Comparison of ENCODE assay signal across 23 cellular contexts in the genomic region with DNA sequence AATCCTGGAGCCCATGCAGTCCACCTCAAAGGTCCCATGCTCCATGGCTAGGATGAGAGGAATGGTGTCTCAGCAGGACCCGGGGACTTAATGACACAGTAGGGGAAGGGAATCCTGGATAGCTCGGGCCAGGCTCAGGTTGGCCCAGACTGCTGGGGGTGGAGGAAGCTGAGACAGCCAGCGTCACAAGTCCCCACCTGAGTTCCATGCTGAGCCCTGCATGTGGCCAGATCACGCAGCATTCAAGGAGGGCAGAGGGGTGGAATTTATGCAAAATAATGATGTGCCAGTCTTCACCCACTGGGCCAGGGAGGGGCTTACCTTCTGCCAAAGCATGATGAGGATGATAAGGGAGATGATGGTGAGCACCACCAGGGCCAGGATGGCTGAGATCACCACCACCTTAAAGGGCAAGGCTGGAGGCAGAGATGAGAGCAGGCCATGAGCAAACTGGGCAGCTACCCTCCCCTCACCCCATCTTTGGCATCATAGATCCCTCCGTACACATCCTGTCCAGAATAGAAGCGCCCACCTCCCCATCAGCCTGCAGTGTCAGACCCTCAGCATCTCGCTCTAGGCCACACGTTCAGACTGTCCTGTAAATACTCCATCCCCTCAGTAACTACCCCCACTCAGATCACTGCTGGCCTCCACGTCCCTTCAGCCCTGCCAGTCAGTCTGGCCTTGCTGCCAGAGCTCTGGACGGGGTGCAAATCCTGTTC. TPM values are rescaled to one million over a fixed set of nuclear protein-coding genes. Genes with fewer than 3 reads are reported as not detected.
DNase-seq lines count a peak whose midpoint lies in the region; ATAC-seq and TF ChIP-seq lines count a peak whose summit lies in the region.
"Had no signal": no experiment of that assay in that cellular context is flagged by ENCODE, and none has a peak within 500 bp of the region (broad histone marks: within the 10 kb centered on the region; RNA-seq: fewer than 3 reads in every experiment).

No MANE protein-coding gene starts in this region.

- peaks cover 73% of the 10 kb centered on the region for H3K36me3 Mint-ChIP-seq in osteocyte (ENCODE audit: unreplicated experiment)
- H3K36me3 Mint-ChIP-seq: CD8-positive, alpha-beta memory T cell had no signal

- no peak overlapping the region for H3K27ac ChIP-seq in HEK293 (ENCODE audit: extremely low read depth, low read depth, low read length)
- peak overlapping the region; percentile 25 to 45 for H3K27ac ChIP-seq in coronary artery
- H3K27ac ChIP-seq: HL-60, RWPE1 had no signal

- H3K27me3 Mint-ChIP-seq in osteocyte (ENCODE audit: unreplicated experiment): no peaks in the 10 kb centered on the region

- H3K9me3 ChIP-seq in HEK293 (ENCODE audit: control insufficient read depth, insufficient read depth, low read depth, low read length) (no peaks in the 10 kb centered on the region), HAP-1 (no peaks in the 10 kb centered on the region)

- no peaks in the 10 kb centered on the region for H3K9me3 Mint-ChIP-seq in osteocyte (ENCODE audit: unreplicated experiment)
- H3K9me3 Mint-ChIP-seq: CD8-positive, alpha-beta memory T cell had no signal

- TF ChIP-seq CTCF in HEK293 (tag by site-specific recombination; IDR thresholded peaks at IDR 0.05) (no peak), coronary artery (IDR thresholded peaks at IDR 0.05) (no peak), osteocyte (IDR thresholded peaks at IDR 0.05) (no peak)

- POLR2A ChIA-PET in HEK293 (lab: Yijun Ruan, JAX): no interaction called here

- no peak for ATAC-seq in GM21825 (IDR thresholded peaks at IDR 0.05; ENCODE audit: unreplicated experiment)
- ATAC-seq: SK-N-SH treated with all-trans-retinoic acid at 6 μM for 48 hours had no signal

- no peak overlapping the region for H3K4me3 ChIP-seq in HEK293 (ENCODE audit: low read depth, low read length)
- no peak overlapping the region for H3K4me3 ChIP-seq in coronary artery
- no peak overlapping the region for H3K4me3 ChIP-seq in HAP-1

- peaks cover 30% of the 10 kb centered on the region for H3K4me1 Mint-ChIP-seq in osteocyte (ENCODE audit: unreplicated experiment)

- H3K36me3 ChIP-seq in HEK293 (ENCODE audit: control insufficient read depth in 2 of 2, insufficient read depth in 1 of 2, low read length in 2 of 2) (no peaks in the 10 kb centered on the region), HAP-1 (replicated peaks) (no peaks in the 10 kb centered on the region)

- CTCF ChIA-PET in HEK293 (lab: Yijun Ruan, JAX): interaction anchor here (0.7 to 1.5 kb wide), 2 partner anchors 9 to 292 kb away, joined by 3 to 4 read pairs; no protein-coding TSS in a partner anchor

- H3K4me1 ChIP-seq in HEK293 (ENCODE audit: control insufficient read depth, insufficient read depth, low read length): no peaks in the 10 kb centered on the region
- no peaks in the 10 kb centered on the region for H3K4me1 ChIP-seq in HAP-1

- in situ Hi-C loops in HAP-1 (cut with MboI; ENCODE audit: low sequenced_read_pairs): loop anchor here (10.0 kb wide), 1 partner anchor 308 kb away; no protein-coding TSS in a partner anchor

- H3K4me3 Mint-ChIP-seq in osteocyte (ENCODE audit: unreplicated experiment): no peak overlapping the region
- H3K4me3 Mint-ChIP-seq: CD8-positive, alpha-beta memory T cell had no signal

- peak; percentile 13 for DNase-seq in NCI-H69 (lab: John Stamatoyannopoulos, UW)
- DNase-seq in coronary artery (ENCODE audit: low spot score): no peak
- DNase-seq in osteocyte (ENCODE audit: extremely low spot score, unreplicated experiment): no peak
- DNase-seq in central memory CD4-positive, alpha-beta T cell: no peak
- no peak for DNase-seq in HAP-1 (ENCODE audit: low spot score in 2 of 2)
- DNase-seq: ACHN; C1 segment of cervical spinal cord; Calu3; CD8-positive, alpha-beta memory T cell; KBM-7; NCI-H1092 treated with DMSO at 0.1 percent for 48 hours; NCI-H1436 treated with DMSO at 0.1 percent for 48 hours; NCI-H2029; NCI-H226; NCI-H510A treated with DMSO at 0.1 percent for 48 hours; NCI-H774; NK-92 treated with Interleukin-12 subunit alpha and Interleukin-12 subunit beta, amount 100 ng/mL, for 24 hours had no signal

- no peaks in the 10 kb centered on the region for H3K27me3 ChIP-seq in HAP-1 (ENCODE audit: low read depth)

- peak overlapping the region; percentile 62 for H3K27ac Mint-ChIP-seq in osteocyte (ENCODE audit: unreplicated experiment)

TF ChIP-seq in HEK293, 187 proteins besides CTCF, POLR2A, EP300 and RAD21:
- TF ChIP-seq ZIC2 (tag by site-specific recombination; IDR thresholded peaks at IDR 0.05): peak; percentile 87
- TF ChIP-seq ZNF37A (tag by site-specific recombination; IDR thresholded peaks at IDR 0.05): no peak
- no peak for TF ChIP-seq ZNF664 (tag by site-specific recombination; IDR thresholded peaks at IDR 0.05)
- TF ChIP-seq GLIS1 (tag by site-specific recombination; IDR thresholded peaks at IDR 0.05): peak; percentile 56

RNA-seq across cellular contexts. Expression of a gene that starts 29.3 kb away (rescaled TPM):
- total RNA-seq in osteocyte: 1,093 and 1,131 TPM in 2 replicates
- total RNA-seq: Calu3 had no signal

RNA-seq across cellular contexts. Expression of a gene that starts 40.0 kb away (rescaled TPM):
- total RNA-seq in osteocyte: 1.1 and 1.2 TPM in 2 replicates
- total RNA-seq: Calu3, HT-29 had no signal

RNA-seq across cellular contexts. Expression of a gene that starts 40.2 kb away (rescaled TPM):
- total RNA-seq in osteocyte: 0.71 and 1.0 TPM in 2 replicates
- total RNA-seq: Calu3; CD8-positive, alpha-beta memory T cell had no signal
